ENCODE assay signal across 28 cellular contexts in genomic region chr15:81349271-81349670, GRCh38. TPM values are rescaled to one million over a fixed set of nuclear protein-coding genes. Genes with fewer than 3 reads are reported as not detected.
DNase-seq lines count a peak whose midpoint lies in the region; ATAC-seq, FAIRE-seq and TF ChIP-seq lines count a peak whose summit lies in the region.
"Had no signal": no experiment of that assay in that cellular context is flagged by ENCODE, and none has a peak within 500 bp of the region (broad histone marks: within the 10 kb centered on the region; RNA-seq: fewer than 3 reads in every experiment).

No MANE protein-coding gene starts in this region.

- intact Hi-C loops in IMR-90 (cut with micrococcal nuclease) (no loop called here), head of caudate nucleus (cut with DNase I) (no loop called here)

- peak overlapping the region; percentile 56 for H3K27ac Mint-ChIP-seq in stimulated activated naive B cell treated with anti-CD40 and anti-IgM and Interleukin-4, amounts not matched to agents 10 μg/mL and 1 μg/mL and 100 μg/mL, for 72 hours
- H3K27ac Mint-ChIP-seq: CD4-positive, alpha-beta T cell; H9; HFFc6 had no signal

- H3K9ac ChIP-seq in IMR-90 (ENCODE audit: low read depth, low read length) (no peak overlapping the region), H1 (replicated peaks in 1 of 4; ENCODE audit: extremely low read depth in 1 of 4, low read depth in 3 of 4, low read length in 3 of 4) (no peak overlapping the region), neuronal stem cell (ENCODE audit: low read depth, low read length, poor library complexity) (peak overlapping the region; percentile 3)
- H3K9ac ChIP-seq: BLaER1 treated with 17β-estradiol and CSF1 and Interleukin-3, amounts not matched to agents 10 nM and 100 nM; GM23248 had no signal

- POLR2A ChIA-PET in IMR-90 (lab: Charles Lee; ENCODE audit: unreplicated experiment): no interaction called here
- POLR2A ChIA-PET in H1 (lab: Charles Lee; ENCODE audit: partially characterized antibody): no interaction called here

- no peaks in the 10 kb centered on the region for H3K79me2 ChIP-seq in H1 (ENCODE audit: control insufficient read depth in 1 of 2, insufficient read depth in 2 of 2, low read length in 2 of 2)

- no peak for ATAC-seq in IMR-90 (ENCODE audit: low read depth)
- no peak for ATAC-seq in stimulated activated naive B cell treated with anti-CD40 and anti-IgM and Interleukin-4, amounts not matched to agents 10 μg/mL and 1 μg/mL and 100 μg/mL, for 72 hours (replicated peaks)
- ATAC-seq: A549, GM12878, HCT116 had no signal

- FAIRE-seq in H1 (lab: Jason Lieb, UNC): no peak
- FAIRE-seq: A549, D721Med, GM12878, GM19239 had no signal

- dilution Hi-C loops in IMR-90 (cut with HindIII; ENCODE audit: low sequenced_read_pairs, unreplicated experiment): no loop called here

- H2AFZ ChIP-seq in IMR-90 (replicated peaks; ENCODE audit: low read length, poor library complexity) (peak overlapping the region; percentile 15), H1 (ENCODE audit: low read length) (no peak overlapping the region), neuronal stem cell (ENCODE audit: low read length) (no peak overlapping the region)
- H2AFZ ChIP-seq: GM23248 had no signal

- no peaks in the 10 kb centered on the region for H4K20me1 ChIP-seq in IMR-90 (ENCODE audit: insufficient read depth, low read length)
- H4K20me1 ChIP-seq in H1 (replicated peaks in 1 of 2; ENCODE audit: control insufficient read depth in 1 of 2, insufficient read depth in 2 of 2, low read length in 2 of 2): no peaks in the 10 kb centered on the region
- H4K20me1 ChIP-seq: BLaER1 treated with 17β-estradiol and CSF1 and Interleukin-3, amounts not matched to agents 10 nM and 100 nM had no signal

- no peaks in the 10 kb centered on the region for H3K27me3 Mint-ChIP-seq in stimulated activated naive B cell treated with anti-CD40 and anti-IgM and Interleukin-4, amounts not matched to agents 10 μg/mL and 1 μg/mL and 100 μg/mL, for 72 hours
- H3K27me3 Mint-ChIP-seq: CD4-positive, alpha-beta T cell had no signal

- no peak overlapping the region for H3K4me2 ChIP-seq in IMR-90 (ENCODE audit: low read depth, low read length)
- H3K4me2 ChIP-seq in H1 (ENCODE audit: insufficient read depth in 1 of 2, low read depth in 2 of 2, low read length in 2 of 2): no peak overlapping the region
- H3K4me2 ChIP-seq in neuronal stem cell (ENCODE audit: insufficient read depth, low read length, poor library complexity, severe bottlenecking): no peak overlapping the region
- H3K4me2 ChIP-seq: A549; BLaER1 treated with 17β-estradiol and CSF1 and Interleukin-3, amounts not matched to agents 10 nM and 100 nM had no signal

- in situ Hi-C loops in IMR-90 (cut with MboI; ENCODE audit: low sequenced_read_pairs): loop anchor here (10.0 kb wide), 1 partner anchor 46 kb away; no protein-coding TSS in a partner anchor

- no peak for DNase-seq in IMR-90
- DNase-seq in H1 (ENCODE audit: low read depth in 1 of 2, low spot score in 2 of 2): no peak
- no peak for DNase-seq in neuronal stem cell (ENCODE audit: low spot score)
- DNase-seq in stimulated activated naive B cell treated with anti-CD40 and anti-IgM and Interleukin-4, amounts not matched to agents 10 μg/mL and 1 μg/mL and 100 μg/mL, for 72 hours: no peak
- DNase-seq in HuH-7 (ENCODE audit: low spot score): no peak
- no peak for DNase-seq in head of caudate nucleus
- DNase-seq in midbrain (lab: John Stamatoyannopoulos, UW): no peak
- DNase-seq: 8988T; ACHN; AML-193; BE2C; CD4-positive, alpha-beta T cell; CD8-positive, alpha-beta memory T cell; DMS 273 treated with DMSO at 0.1 percent for 48 hours; DMS79; EL; GDM1; GM23248; H9; HFFc6 had no signal

- CTCF ChIA-PET in IMR-90 (lab: Yijun Ruan, JAX) (no interaction called here), H1 (lab: Charles Lee; ENCODE audit: partially characterized antibody) (no interaction called here)

- no peak overlapping the region for H2BK12ac ChIP-seq in H1 (ENCODE audit: low read depth, low read length)
- H2BK12ac ChIP-seq in neuronal stem cell (ENCODE audit: low read length): no peak overlapping the region

- no peak overlapping the region for H2AK5ac ChIP-seq in IMR-90 (ENCODE audit: low read depth, low read length)
- no peak overlapping the region for H2AK5ac ChIP-seq in H1 (ENCODE audit: low read depth, low read length)
- H2AK5ac ChIP-seq in neuronal stem cell (ENCODE audit: low read depth, low read length): no peak overlapping the region

- H3K14ac ChIP-seq in IMR-90 (replicated peaks; ENCODE audit: low read depth, low read length) (no peak overlapping the region), H1 (ENCODE audit: insufficient read length) (no peak overlapping the region), neuronal stem cell (ENCODE audit: low read length) (no peak overlapping the region)

- H2BK20ac ChIP-seq in IMR-90 (ENCODE audit: low read depth, low read length) (no peak overlapping the region), H1 (ENCODE audit: low read length) (no peak overlapping the region)

- H3K9me3 Mint-ChIP-seq in stimulated activated naive B cell treated with anti-CD40 and anti-IgM and Interleukin-4, amounts not matched to agents 10 μg/mL and 1 μg/mL and 100 μg/mL, for 72 hours: peaks cover 0 to 2% of the 10 kb centered on the region in 2 donors
- H3K9me3 Mint-ChIP-seq: CD14-positive monocyte; CD4-positive, alpha-beta T cell; CD8-positive, alpha-beta memory T cell; HFFc6 had no signal

- H4K91ac ChIP-seq in IMR-90 (ENCODE audit: insufficient read depth, low read depth, low read length): no peak overlapping the region
- H4K91ac ChIP-seq in H1 (replicated peaks; ENCODE audit: insufficient read length, low read length): no peak overlapping the region
- no peak overlapping the region for H4K91ac ChIP-seq in neuronal stem cell (ENCODE audit: low read depth, low read length, poor library complexity)

- H4K5ac ChIP-seq in IMR-90 (ENCODE audit: low read depth, low read length) (no peak overlapping the region), H1 (ENCODE audit: insufficient read length, low read depth, low read length) (no peak overlapping the region)

- H3K36me3 ChIP-seq in IMR-90 (ENCODE audit: control insufficient read depth, insufficient read depth, low read length) (no peaks in the 10 kb centered on the region), H1 (ENCODE audit: control insufficient read depth in 2 of 4, insufficient read depth in 4 of 4, low read length in 3 of 4) (no peaks in the 10 kb centered on the region), neuronal stem cell (replicated peaks in 1 of 2; ENCODE audit: control insufficient read depth in 2 of 2, insufficient read depth in 2 of 2, low read length in 2 of 2) (no peaks in the 10 kb centered on the region)
- H3K36me3 ChIP-seq: BE2C; BLaER1 treated with 17β-estradiol and CSF1 and Interleukin-3, amounts not matched to agents 10 nM and 100 nM had no signal

- WGBS in IMR-90 (ENCODE audit: extremely low coverage in 2 of 2, insufficient read length in 1 of 2), 2 experiments: no CpG with 5 or more reads among the region's 3 CpGs
- 95% methylated on average over 3 of the region's 3 CpGs; no CpG with 5 or more reads in 1 of the 2 experiments for WGBS in H1 (ENCODE audit: extremely low coverage in 1 of 2, insufficient coverage in 1 of 2, insufficient read length in 1 of 2, insufficient replicate concordance in 2 of 2, low coverage in 1 of 2, low lambda C conversion rate in 2 of 2, missing lambda C conversion rate in 1 of 2), 2 experiments
- WGBS in neuronal stem cell (ENCODE audit: extremely low coverage in 2 of 2, insufficient read length in 2 of 2, insufficient replicate concordance in 1 of 2), 2 donors: no CpG with 5 or more reads among the region's 3 CpGs

- no TSS peak for BruUV-seq in IMR-90 (replicated peaks; lab: Mats Ljungman, UMichigan)

- H3K27ac ChIP-seq in IMR-90 (ENCODE audit: insufficient read depth, low read length): no peak overlapping the region
- no peak overlapping the region for H3K27ac ChIP-seq in H1 (ENCODE audit: low read depth, low read length)
- no peak overlapping the region for H3K27ac ChIP-seq in neuronal stem cell (replicated peaks; ENCODE audit: low read length)
- H3K27ac ChIP-seq: A549; BLaER1 treated with 17β-estradiol and CSF1 and Interleukin-3, amounts not matched to agents 10 nM and 100 nM; GM23248 had no signal

- H4K8ac ChIP-seq in IMR-90 (ENCODE audit: low read depth in 2 of 2, low read length in 2 of 2): no peak overlapping the region
- peak overlapping the region; percentile 4; the same call in 1 of the 2 replicates for H4K8ac ChIP-seq in H1 (ENCODE audit: extremely low read depth, insufficient read depth, low read length)
- no peak overlapping the region for H4K8ac ChIP-seq in neuronal stem cell (ENCODE audit: low read depth, low read length)

- no peaks in the 10 kb centered on the region for H3K4me1 Mint-ChIP-seq in stimulated activated naive B cell treated with anti-CD40 and anti-IgM and Interleukin-4, amounts not matched to agents 10 μg/mL and 1 μg/mL and 100 μg/mL, for 72 hours
- H3K4me1 Mint-ChIP-seq: CD14-positive monocyte; CD8-positive, alpha-beta memory T cell had no signal

- no peak overlapping the region for H3K18ac ChIP-seq in IMR-90 (ENCODE audit: low read depth, low read length)
- H3K18ac ChIP-seq in H1 (ENCODE audit: extremely low read depth, low read length): no peak overlapping the region
- H3K18ac ChIP-seq in neuronal stem cell (ENCODE audit: low read length): peak overlapping the region; percentile 41

- H3K9me3 ChIP-seq in IMR-90 (ENCODE audit: control insufficient read depth, insufficient read depth, low read length) (no peaks in the 10 kb centered on the region), H1 (ENCODE audit: insufficient read depth in 2 of 2, low read depth in 1 of 2, low read length in 1 of 2) (no peaks in the 10 kb centered on the region), neuronal stem cell (replicated peaks in 1 of 2; ENCODE audit: control insufficient read depth in 2 of 2, insufficient read depth in 1 of 2, low read depth in 1 of 2, low read length in 2 of 2) (no peaks in the 10 kb centered on the region)
- H3K9me3 ChIP-seq: A549; BE2C; BLaER1 treated with 17β-estradiol and CSF1 and Interleukin-3, amounts not matched to agents 10 nM and 100 nM had no signal

- no peaks in the 10 kb centered on the region for H3K79me1 ChIP-seq in IMR-90 (ENCODE audit: low read depth in 1 of 2, low read length in 2 of 2)
- no peaks in the 10 kb centered on the region for H3K79me1 ChIP-seq in H1 (ENCODE audit: low read depth, low read length)
- no peaks in the 10 kb centered on the region for H3K79me1 ChIP-seq in neuronal stem cell (ENCODE audit: low read depth, low read length)

- no peaks in the 10 kb centered on the region for H3K9me1 ChIP-seq in IMR-90 (ENCODE audit: insufficient read depth, low read length)

- no peak for TF ChIP-seq EP300 in H1 (IDR thresholded peaks at IDR 0.05; ENCODE audit: borderline replicate concordance in 1 of 2, low read depth in 2 of 2, low read length in 2 of 2)

- H3K56ac ChIP-seq in IMR-90 (ENCODE audit: extremely low read depth, insufficient read depth, low read length): no peak overlapping the region
- H3K56ac ChIP-seq in H1 (replicated peaks; ENCODE audit: insufficient read length, low read depth, low read length): no peak overlapping the region

- H2BK5ac ChIP-seq in IMR-90 (ENCODE audit: low read depth, low read length, poor library complexity, severe bottlenecking): no peak overlapping the region
- no peak overlapping the region for H2BK5ac ChIP-seq in H1 (ENCODE audit: low read depth, low read length)
- no peak overlapping the region for H2BK5ac ChIP-seq in neuronal stem cell (ENCODE audit: low read length)

- H2BK15ac ChIP-seq in IMR-90 (ENCODE audit: low read depth, low read length) (no peak overlapping the region), H1 (ENCODE audit: low read length) (no peak overlapping the region), neuronal stem cell (ENCODE audit: low read length) (no peak overlapping the region)

- TF ChIP-seq CTCF in IMR-90 (conservative IDR thresholded peaks at IDR 0.05; ENCODE audit: low read depth, low read length) (no peak), H1 (IDR thresholded peaks at IDR 0.05; ENCODE audit: control extremely low read depth in 1 of 3, insufficient read depth in 1 of 3, low read depth in 1 of 3, low read length in 3 of 3) (no peak)

- H3K4me3 ChIP-seq in IMR-90 (ENCODE audit: insufficient read depth, low read depth, low read length) (no peak overlapping the region), H1 (ENCODE audit: extremely low read depth in 1 of 4, insufficient read depth in 2 of 4, low read depth in 3 of 4, low read length in 4 of 4) (no peak overlapping the region), neuronal stem cell (ENCODE audit: low read length in 2 of 2) (no peak overlapping the region)
- H3K4me3 ChIP-seq: A549; BLaER1 treated with 17β-estradiol and CSF1 and Interleukin-3, amounts not matched to agents 10 nM and 100 nM; GM12878; GM23248 had no signal

- H3K27me3 ChIP-seq in IMR-90 (ENCODE audit: control insufficient read depth, insufficient read depth, low read length) (no peaks in the 10 kb centered on the region; the same call in none of the 2 replicates), H1 (replicated peaks in 1 of 4; ENCODE audit: control insufficient read depth in 3 of 4, extremely low read depth in 1 of 4, insufficient read depth in 3 of 4, low read length in 3 of 4) (no peaks in the 10 kb centered on the region), neuronal stem cell (ENCODE audit: control insufficient read depth in 3 of 3, insufficient read depth in 3 of 3, low read depth in 1 of 3, low read length in 3 of 3) (no peaks in the 10 kb centered on the region)
- H3K27me3 ChIP-seq: BE2C; BLaER1 treated with 17β-estradiol and CSF1 and Interleukin-3, amounts not matched to agents 10 nM and 100 nM had no signal

- H3K4me1 ChIP-seq in IMR-90 (ENCODE audit: control insufficient read depth, insufficient read depth, low read length) (no peaks in the 10 kb centered on the region), H1 (replicated peaks in 1 of 4; ENCODE audit: control insufficient read depth in 3 of 4, insufficient read depth in 4 of 4, low read length in 3 of 4) (no peaks in the 10 kb centered on the region), neuronal stem cell (ENCODE audit: control insufficient read depth in 2 of 2, insufficient read depth in 1 of 2, low read depth in 1 of 2, low read length in 2 of 2) (no peaks in the 10 kb centered on the region)
- H3K4me1 ChIP-seq: A549; BE2C; BLaER1 treated with 17β-estradiol and CSF1 and Interleukin-3, amounts not matched to agents 10 nM and 100 nM had no signal

- H3K4ac ChIP-seq in IMR-90 (ENCODE audit: low read depth, low read length) (no peak overlapping the region), H1 (replicated peaks; ENCODE audit: insufficient read length, low read depth, low read length) (no peak overlapping the region), neuronal stem cell (ENCODE audit: low read length) (no peak overlapping the region)

- H3K23me2 ChIP-seq in H1 (ENCODE audit: low read depth, low read length): no peaks in the 10 kb centered on the region

- H3K36me3 Mint-ChIP-seq in stimulated activated naive B cell treated with anti-CD40 and anti-IgM and Interleukin-4, amounts not matched to agents 10 μg/mL and 1 μg/mL and 100 μg/mL, for 72 hours: no peaks in the 10 kb centered on the region
- H3K36me3 Mint-ChIP-seq: CD14-positive monocyte had no signal

- H3K23ac ChIP-seq in IMR-90 (ENCODE audit: low read depth, low read length): no peak overlapping the region
- H3K23ac ChIP-seq in H1 (ENCODE audit: insufficient read length): no peak overlapping the region
- peak overlapping the region; percentile 71 for H3K23ac ChIP-seq in neuronal stem cell (ENCODE audit: low read depth, low read length, poor library complexity)

- H3K4me3 Mint-ChIP-seq in stimulated activated naive B cell treated with anti-CD40 and anti-IgM and Interleukin-4, amounts not matched to agents 10 μg/mL and 1 μg/mL and 100 μg/mL, for 72 hours: no peak overlapping the region
- H3K4me3 Mint-ChIP-seq: CD14-positive monocyte; CD4-positive, alpha-beta T cell; CD8-positive, alpha-beta memory T cell; H9; HFFc6 had no signal

- no peak overlapping the region for H2AK9ac ChIP-seq in IMR-90 (replicated peaks; ENCODE audit: low read depth, low read length, poor library complexity)

- no peak for TF ChIP-seq POLR2A in IMR-90 (IDR thresholded peaks at IDR 0.05; ENCODE audit: low read depth, low read length)
- TF ChIP-seq POLR2A in H1 (IDR thresholded peaks at IDR 0.05; ENCODE audit: control extremely low read depth in 1 of 2, low read depth in 2 of 2, low read length in 2 of 2): no peak

- TF ChIP-seq RAD21 in IMR-90 (IDR thresholded peaks at IDR 0.05; ENCODE audit: low read length) (no peak), H1 (IDR thresholded peaks at IDR 0.05 in 1 of 2, conservative IDR thresholded peaks at IDR 0.05 in 1 of 2; ENCODE audit: low read depth in 2 of 2, low read length in 2 of 2) (no peak)

- H2BK120ac ChIP-seq in IMR-90 (ENCODE audit: low read depth, low read length): no peak overlapping the region
- no peak overlapping the region for H2BK120ac ChIP-seq in H1 (replicated peaks; ENCODE audit: low read depth, low read length)
- no peak overlapping the region for H2BK120ac ChIP-seq in neuronal stem cell (ENCODE audit: low read depth, low read length)

RNA-seq across cellular contexts. Expression of gene TMC3, which starts 24.7 kb away (rescaled TPM):
- not detected in 2 replicates for total RNA-seq in IMR-90 (2012; rRNA removed)
- polyA plus RNA-seq in IMR-90 (2012; rRNA removed) (not detected in 2 replicates), H1 (2011; rRNA removed) (not detected in 2 replicates)
- not detected in 2 replicates for polyA plus RNA-seq in IMR-90 (2012; cell fraction: cytosol; rRNA removed)
- polyA plus RNA-seq in IMR-90 (2012; cell fraction: nucleus; rRNA removed; ENCODE audit: low replicate concordance): not detected in 2 replicates
- not detected in 2 replicates for total RNA-seq in H1 (2021; fragmentation: NEBNext Ultra II Directional; extraction: Animal tissue kit (Norgen Biotek cat#: 25700))
- polyA plus RNA-seq in H1 (2011; cell fraction: cytosol; rRNA removed): not detected
- not detected for polyA plus RNA-seq in H1 (2011; cell fraction: nucleus; rRNA removed)
- 0.05 to 0.11 TPM (median 0.10 TPM) in 4 replicates for polyA plus RNA-seq in H1 (2012, experiment 1 of 2)
- not detected for polyA plus RNA-seq in H1 (2012, experiment 2 of 2)
- polyA plus RNA-seq in H1 (2013, experiment 1 of 2): not detected
- not detected for polyA plus RNA-seq in H1 (2013, experiment 2 of 2)
- polyA minus RNA-seq in H1 (2011; rRNA and poly(A)+ RNA removed): not detected in 2 replicates
- not detected for polyA minus RNA-seq in H1 (2011; cell fraction: cytosol; rRNA and poly(A)+ RNA removed)
- polyA minus RNA-seq in H1 (2011; cell fraction: nucleus; rRNA and poly(A)+ RNA removed): not detected
- polyA plus RNA-seq in neuronal stem cell (2013, experiment 1 of 2): 0.03 TPM
- 0.01 TPM for polyA plus RNA-seq in neuronal stem cell (2013, experiment 2 of 2)
- total RNA-seq: CD4-positive, alpha-beta T cell; CD8-positive, alpha-beta memory T cell; GM12878; GM23248; H4; H9; HFFc6 had no signal
- polyA plus RNA-seq: A549; CD14-positive monocyte; CD8-positive, alpha-beta memory T cell; GM23248 had no signal

RNA-seq across cellular contexts. Expression of gene STARD5, which starts 25.3 kb away (rescaled TPM):
- 4.4 and 5.0 TPM in 2 replicates for total RNA-seq in IMR-90 (2012; rRNA removed)
- polyA plus RNA-seq in IMR-90 (2012; rRNA removed) (20.4 and 22.8 TPM in 2 replicates), H1 (2011; rRNA removed) (10.0 and 10.4 TPM in 2 replicates)
- polyA plus RNA-seq in IMR-90 (2012; cell fraction: cytosol; rRNA removed): 13.5 and 13.6 TPM in 2 replicates
- polyA plus RNA-seq in IMR-90 (2012; cell fraction: nucleus; rRNA removed; ENCODE audit: low replicate concordance): 68.7 and 105 TPM in 2 replicates
- total RNA-seq in H1 (2021; fragmentation: NEBNext Ultra II Directional; extraction: Animal tissue kit (Norgen Biotek cat#: 25700)): 5.5 and 5.8 TPM in 2 replicates
- 9.5 TPM for polyA plus RNA-seq in H1 (2011; cell fraction: cytosol; rRNA removed)
- polyA plus RNA-seq in H1 (2011; cell fraction: nucleus; rRNA removed): 20.2 TPM
- 4.6 to 6.2 TPM (median 5.2 TPM) in 4 replicates for polyA plus RNA-seq in H1 (2012, experiment 1 of 2)
- polyA plus RNA-seq in H1 (2012, experiment 2 of 2): 2.3 TPM
- polyA plus RNA-seq in H1 (2013, experiment 1 of 2): 4.6 TPM
- 4.2 TPM for polyA plus RNA-seq in H1 (2013, experiment 2 of 2)
- 11.4 and 14.3 TPM in 2 replicates for polyA minus RNA-seq in H1 (2011; rRNA and poly(A)+ RNA removed)
- polyA minus RNA-seq in H1 (2011; cell fraction: cytosol; rRNA and poly(A)+ RNA removed): 3.4 TPM
- polyA minus RNA-seq in H1 (2011; cell fraction: nucleus; rRNA and poly(A)+ RNA removed): 18.4 TPM
- 4.0 TPM for polyA plus RNA-seq in neuronal stem cell (2013, experiment 1 of 2)
- 3.9 TPM for polyA plus RNA-seq in neuronal stem cell (2013, experiment 2 of 2)
